In genomic region chr9:133417541-133418461, GRCh38 we compare ENCODE assay signal across 8 cellular contexts. TPM values are rescaled to one million over a fixed set of nuclear protein-coding genes. Genes with fewer than 3 reads are reported as not detected.
DNase-seq lines count a peak whose midpoint lies in the region; ATAC-seq and TF ChIP-seq lines count a peak whose summit lies in the region.

Gene REXO4, minus strand, starts transcription at chr9:133418010. Its CDS starts 166 bp downstream, at chr9:133417844.

- in situ Hi-C loops in Caki2 (cut with HindIII; ENCODE audit: low pct_unique_long_range_greater_than_20kb, low sequenced_read_pairs): no loop called here

- peak within 1 kb of the TSS; percentile 72 for H3K9ac ChIP-seq in HUES6 (ENCODE audit: low read length)

- intact Hi-C loops in PC-9 (cut with micrococcal nuclease; ENCODE audit: unreplicated experiment): no loop called here

- peak; percentile 57 for ATAC-seq in GM21367 (IDR thresholded peaks at IDR 0.05; ENCODE audit: unreplicated experiment)

- peaks cover 15% of the 10 kb centered on the region for H4K20me1 ChIP-seq in PC-9 (ENCODE audit: insufficient read depth)

- POLR2A ChIA-PET in PC-9 (lab: Charles Lee; ENCODE audit: unreplicated experiment): interaction anchor here (0.7 kb wide), 1 partner anchor 32 kb away, joined by 3 read pairs; no protein-coding TSS in a partner anchor

- no peaks in the 10 kb centered on the region for H3K9me2 ChIP-seq in PC-9 (ENCODE audit: insufficient read depth)

- H3K79me2 ChIP-seq in PC-9 (ENCODE audit: low read depth): peaks cover 46% of the 10 kb centered on the region

- peaks cover 17% of the 10 kb centered on the region; the same call in 1 of the 2 replicates for H3K4me1 ChIP-seq in HUES6 (ENCODE audit: control insufficient read depth, insufficient read depth, low read length)
- H3K4me1 ChIP-seq in PC-9 (replicated peaks; ENCODE audit: insufficient read depth): peaks cover 8% of the 10 kb centered on the region
- H3K4me1 ChIP-seq in esophagus (ENCODE audit: control insufficient read depth in 2 of 2, insufficient read depth in 2 of 2, low read length in 1 of 2): peaks cover 9 to 11% of the 10 kb centered on the region in 2 donors
- peaks cover 0 to 36% of the 10 kb centered on the region in 2 donors for H3K4me1 ChIP-seq in muscle layer of duodenum (ENCODE audit: control insufficient read depth in 1 of 2, insufficient read depth in 2 of 2, low read length in 2 of 2)

- DNase-seq in Caki2 (ENCODE audit: low read depth) (peak; percentile 84), PC-9 (peak; percentile 71 to 87)
- DNase-seq in activated T-cell treated with anti-CD3 and anti-CD28 coated beads, Interleukin-2, amount 50 U/mL, for 1 hour: peak; percentile 87
- peak; percentile 74 for DNase-seq in stimulated activated CD8-positive, alpha-beta memory T cell treated with anti-CD3 and anti-CD28 coated beads, Interleukin-7, amount 100 ng/mL, for 24 hours (ENCODE audit: low read depth)

- peaks cover 29% of the 10 kb centered on the region for H3K36me3 ChIP-seq in HUES6 (ENCODE audit: control insufficient read depth, insufficient read depth, low read length)
- H3K36me3 ChIP-seq in PC-9 (ENCODE audit: low read depth): no peaks in the 10 kb centered on the region; the same call in 1 of the 2 replicates
- H3K36me3 ChIP-seq in esophagus (ENCODE audit: control insufficient read depth in 2 of 2, insufficient read depth in 2 of 2, low read length in 1 of 2): peaks cover 7 to 15% of the 10 kb centered on the region in 2 donors
- H3K36me3 ChIP-seq in muscle layer of duodenum (ENCODE audit: control insufficient read depth in 1 of 2, insufficient read depth in 2 of 2, low read length in 2 of 2): peaks cover 18 to 20% of the 10 kb centered on the region in 2 donors

- peak within 1 kb of the TSS; percentile 98 for H2AFZ ChIP-seq in PC-9

- H3K27me3 ChIP-seq in HUES6 (ENCODE audit: control insufficient read depth, insufficient read depth, low read length) (no peaks in the 10 kb centered on the region), PC-9 (ENCODE audit: insufficient read depth, low read depth) (no peaks in the 10 kb centered on the region), esophagus (ENCODE audit: control insufficient read depth in 1 of 2, insufficient read depth in 2 of 2, low read length in 2 of 2) (no peaks in the 10 kb centered on the region), muscle layer of duodenum (ENCODE audit: low read depth, low read length) (no peaks in the 10 kb centered on the region)

- no peak for TF ChIP-seq CTCF in PC-9 (conservative IDR thresholded peaks at IDR 0.05)

- TSS peak; percentile 57 for BruUV-seq in PC-9 (replicated peaks; lab: Mats Ljungman, UMichigan)

- H3F3A ChIP-seq in PC-9 (ENCODE audit: insufficient read depth, low read depth): peaks cover 21% of the 10 kb centered on the region

- H3K27ac ChIP-seq in HUES6 (ENCODE audit: low read depth, low read length) (peak within 1 kb of the TSS; percentile 82), PC-9 (peak within 1 kb of the TSS; percentile 57), esophagus (ENCODE audit: low read depth in 2 of 2, low read length in 1 of 2) (peak within 1 kb of the TSS; percentile 72 to 90), muscle layer of duodenum (ENCODE audit: low read length) (peak within 1 kb of the TSS; percentile 74)

- H3K4me2 ChIP-seq in PC-9: peak within 1 kb of the TSS; percentile 74

- CTCF ChIA-PET in PC-9 (lab: Charles Lee): interaction anchor here (0.5 to 0.7 kb wide), 3 partner anchors 67 to 1039 kb away, joined by 3 to 5 read pairs (median 4); no protein-coding TSS in a partner anchor

- no peaks in the 10 kb centered on the region for H3K9me3 ChIP-seq in HUES6 (ENCODE audit: control insufficient read depth, insufficient read depth, low read depth, low read length)
- H3K9me3 ChIP-seq in PC-9 (ENCODE audit: insufficient read depth, low read depth): no peaks in the 10 kb centered on the region
- H3K9me3 ChIP-seq in esophagus (ENCODE audit: control insufficient read depth in 2 of 2, insufficient read depth in 1 of 2, low read depth in 1 of 2, low read length in 1 of 2): no peaks in the 10 kb centered on the region
- H3K9me3 ChIP-seq in muscle layer of duodenum (ENCODE audit: control insufficient read depth in 1 of 2, low read length in 2 of 2): no peaks in the 10 kb centered on the region

- H3K4me3 ChIP-seq in HUES6 (ENCODE audit: low read depth, low read length) (peak within 1 kb of the TSS; percentile 76), PC-9 (peak within 1 kb of the TSS; percentile 98), esophagus (ENCODE audit: low read depth in 1 of 2, low read length in 2 of 2) (peak within 1 kb of the TSS; percentile 76 to 88), muscle layer of duodenum (ENCODE audit: low read depth in 1 of 2, low read length in 2 of 2) (peak within 1 kb of the TSS; percentile 82 to 95)

- 0 to 2% methylated on average over 75 of the region's 75 CpGs for WGBS in esophagus, 2 donors

RNA-seq across cellular contexts. Expression of gene REXO4, which starts in this region (rescaled TPM):
- total RNA-seq in Caki2 (2014; rRNA removed; shearing (Covaris generic); ENCODE audit: low replicate concordance): 27.5 and 35.4 TPM in 2 replicates
- total RNA-seq in PC-9 (2021): 32.6 and 36.5 TPM in 2 replicates
- polyA plus RNA-seq in esophagus: 10 to 100 TPM; 10.6 to 15.2 TPM

Comparison
In these comparisons a context has a peak if more than half of its experiments do, and no peak if none do; other contexts are left out.
1. Peak in every context shown above with its lines: DNase-seq, ATAC-seq, H3K4me3 ChIP-seq and H3K27ac ChIP-seq.